Comparison of ENCODE assay signal across 15 cellular contexts in the genomic region with DNA sequence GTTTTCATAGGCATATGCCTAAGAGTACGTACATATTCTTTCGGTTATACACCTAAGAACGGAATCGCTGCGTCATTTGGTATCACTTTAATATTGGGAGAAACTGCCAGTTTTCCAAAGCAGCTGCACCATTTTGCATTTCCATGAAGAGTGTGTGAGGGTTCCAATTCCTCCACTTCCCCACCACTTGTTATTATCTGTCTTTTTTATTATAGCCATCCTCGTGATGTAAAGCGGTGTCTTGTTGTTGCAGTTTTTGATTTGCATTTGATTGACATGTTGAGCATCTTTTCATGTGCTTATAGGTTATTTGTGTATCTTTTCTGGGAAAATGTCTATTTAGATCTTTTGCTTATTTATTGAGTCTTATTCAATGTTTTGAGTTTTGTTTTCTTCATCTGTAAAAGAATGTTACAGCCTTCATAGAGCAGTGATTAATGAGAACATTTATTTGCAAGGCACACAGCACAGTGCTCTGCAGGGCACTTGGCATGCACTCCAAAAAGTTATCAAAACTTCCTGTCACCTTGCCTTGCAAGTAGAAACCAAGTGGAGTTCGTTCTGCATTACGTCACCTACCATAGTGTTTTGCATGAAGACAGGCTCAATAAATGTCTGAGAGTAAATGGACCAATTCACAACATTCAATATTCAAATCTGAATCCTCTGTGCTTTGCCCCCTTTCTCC. TPM values are rescaled to one million over a fixed set of nuclear protein-coding genes. Genes with fewer than 3 reads are reported as not detected.
DNase-seq lines count a peak whose midpoint lies in the region; ATAC-seq, FAIRE-seq and TF ChIP-seq lines count a peak whose summit lies in the region.
"Had no signal": no experiment of that assay in that cellular context is flagged by ENCODE, and none has a peak within 500 bp of the region (broad histone marks: within the 10 kb centered on the region; RNA-seq: fewer than 3 reads in every experiment).

No MANE protein-coding gene starts in this region.

- WGBS in sigmoid colon, 2 donors = 66 to 81% methylated on average over 9 of the region's 9 CpGs

- H3K4me3 ChIP-seq in sigmoid colon = no peak overlapping the region

- TF ChIP-seq POLR2A in sigmoid colon (IDR thresholded peaks at IDR 0.05) = no peak

- intact Hi-C loops in left ventricle myocardium superior (cut with micrococcal nuclease) = no loop called here
- intact Hi-C loops in sigmoid colon (cut with DNase I) = loop anchor here (5.0 kb wide), 2 partner anchors 42 to 113 kb away; partner anchors contain the start of gene MXRA7

- FAIRE-seq in HTR-8/SVneo (lab: Jason Lieb, UNC) = no peak
- FAIRE-seq: A204.1, G401.6 had no signal

- no peak for TF ChIP-seq EP300 in sigmoid colon (IDR thresholded peaks at IDR 0.05)

- H3K9me3 ChIP-seq in T-helper 17 cell (ENCODE audit: control insufficient read depth, low read length, poor library complexity, severe bottlenecking) (no peaks in the 10 kb centered on the region), sigmoid colon (no peaks in the 10 kb centered on the region)

- no peak for TF ChIP-seq CTCF in sigmoid colon (IDR thresholded peaks at IDR 0.05)

- H3K27me3 ChIP-seq in sigmoid colon = no peaks in the 10 kb centered on the region

- no peak overlapping the region for H3K27ac ChIP-seq in sigmoid colon

- ATAC-seq in T-helper 17 cell (no peak), left ventricle myocardium superior (peak; percentile 9), GM21576 (IDR thresholded peaks at IDR 0.05; ENCODE audit: unreplicated experiment) (no peak)

- no peaks in the 10 kb centered on the region for H3K36me3 ChIP-seq in sigmoid colon

- peaks cover 4% of the 10 kb centered on the region for H3K27me3 Mint-ChIP-seq in T-helper 17 cell

- H3K36me3 Mint-ChIP-seq in T-helper 17 cell (ENCODE audit: low read depth) = no peaks in the 10 kb centered on the region

- peaks cover 0 to 16% (median 10%) of the 10 kb centered on the region in 4 donors for H3K4me1 ChIP-seq in sigmoid colon

- peaks cover 15% of the 10 kb centered on the region for H3K4me1 Mint-ChIP-seq in T-helper 17 cell

- peak overlapping the region; percentile 95 for H3K27ac Mint-ChIP-seq in T-helper 17 cell

- H3K4me3 Mint-ChIP-seq in T-helper 17 cell = peak overlapping the region; percentile 13

- DNase-seq in NCI-H510A treated with DMSO at 0.1 percent for 48 hours (lab: John Stamatoyannopoulos, UW) (peak; percentile 47), NCI-H510A (lab: John Stamatoyannopoulos, UW) (no peak), T-helper 17 cell (no peak), left ventricle myocardium superior (no peak), sigmoid colon (peak; percentile 29), cerebellar nuclear complex (lab: John Stamatoyannopoulos, UW) (no peak), HTR-8/SVneo (ENCODE audit: insufficient read length, low spot score) (no peak)
- DNase-seq: effector CD4-positive, alpha-beta T cell; NCI-H1105 treated with DMSO at 0.1 percent for 48 hours; RPMI8226 had no signal

RNA-seq across cellular contexts. Expression of gene ST6GALNAC1, which starts 26.6 kb away (rescaled TPM):
- 1 to 10 TPM; 4.1 to 8.4 TPM for total RNA-seq in T-helper 17 cell
- total RNA-seq in left ventricle myocardium superior = 3.8 TPM
- 1 to 10 TPM in 2 of 4 donors, under 1 TPM in 2; 0.81 to 4.6 (median 2.2) TPM for total RNA-seq in sigmoid colon
- 100 to 1,000 TPM; 104 to 146 (median 109) TPM for polyA plus RNA-seq in sigmoid colon
- total RNA-seq: activated CD8-positive, alpha-beta memory T cell treated with anti-CD3 and anti-CD28 coated beads for 36 hours; kidney epithelial cell had no signal

RNA-seq across cellular contexts. Expression of gene MXRA7, which starts 40.6 kb away (rescaled TPM):
- 1 to 10 TPM; 5.7 to 8.0 TPM for total RNA-seq in T-helper 17 cell
- total RNA-seq in left ventricle myocardium superior = 364 TPM
- total RNA-seq in sigmoid colon = 100 to 1,000 TPM; 327 to 428 (median 348) TPM
- polyA plus RNA-seq in sigmoid colon = 100 to 1,000 TPM in 1 of 3 donors, 10 to 100 TPM in 1, 1 to 10 TPM in 1; 8.3 to 109 (median 35.3) TPM

RNA-seq across cellular contexts. Expression of gene JMJD6, which starts 56.2 kb away (rescaled TPM):
- total RNA-seq in T-helper 17 cell = 100 to 1,000 TPM; 124 to 137 TPM
- 68.6 TPM for total RNA-seq in left ventricle myocardium superior
- 10 to 100 TPM; 21.3 to 37.3 (median 28.9) TPM for total RNA-seq in sigmoid colon
- 10 to 100 TPM; 24.0 to 28.9 (median 24.8) TPM for polyA plus RNA-seq in sigmoid colon

RNA-seq across cellular contexts. Expression of gene METTL23, which starts 56.5 kb away (rescaled TPM):
- total RNA-seq in T-helper 17 cell = 10 to 100 TPM; 35.1 to 36.2 TPM
- 21.0 TPM for total RNA-seq in left ventricle myocardium superior
- 10 to 100 TPM; 13.6 to 32.5 (median 20.8) TPM for total RNA-seq in sigmoid colon
- polyA plus RNA-seq in sigmoid colon = 10 to 100 TPM; 25.7 to 34.8 (median 33.6) TPM

Comparison
In these comparisons a context has a peak if more than half of its experiments do, and no peak if none do; other contexts are left out.
1. DNase-seq: peak in NCI-H510A treated with DMSO at 0.1 percent for 48 hours (single experiment) and sigmoid colon (single experiment); none in NCI-H510A (single experiment), T-helper 17 cell (0 of 3), left ventricle myocardium superior (single experiment), cerebellar nuclear complex (0 of 2) and HTR-8/SVneo (single experiment).
2. RNA of gene MXRA7, which starts 40.6 kb away (total RNA-seq): 364 TPM in left ventricle myocardium superior (single experiment) and 327 to 428 TPM in sigmoid colon; 5.7 to 8.0 TPM in T-helper 17 cell; every median in the first group is over 10 times any median in the second.